24 cellular contexts compared by ENCODE assay signal in the genomic region with DNA sequence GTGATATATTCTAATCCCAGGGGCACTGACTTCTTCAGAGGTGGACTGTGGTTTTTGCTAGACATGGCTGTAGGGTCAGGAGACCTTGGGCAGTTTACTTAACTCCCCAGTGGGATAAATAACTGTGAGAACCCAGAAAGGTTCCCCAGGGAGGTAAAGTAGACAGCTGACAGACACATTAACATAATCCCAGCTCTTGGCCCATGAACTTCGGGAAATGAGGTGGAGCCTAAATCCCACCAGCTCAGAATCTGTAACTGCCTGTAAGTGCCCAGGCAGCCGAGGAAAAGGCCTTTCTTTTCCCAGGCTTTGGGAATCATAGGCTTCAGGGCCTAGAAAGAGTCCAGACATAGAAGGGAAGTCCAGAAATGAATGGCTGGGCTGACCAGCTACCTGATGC.
"Had no signal": no experiment of that assay in that cellular context is flagged by ENCODE, and none has a peak within 500 bp of the region (broad histone marks: within the 10 kb centered on the region; RNA-seq: fewer than 3 reads in every experiment).

No MANE protein-coding gene starts in this region.

- H3K36me3 ChIP-seq: lower lobe of right lung, neural progenitor cell, suprapubic skin, thoracic aorta, tibial artery, upper lobe of right lung had no signal

- H3K9me3 ChIP-seq: lower lobe of right lung, neutrophil, psoas muscle, suprapubic skin, thoracic aorta, tibial artery, upper lobe of right lung had no signal

- H3K9ac ChIP-seq: neural progenitor cell, parathyroid adenoma had no signal

- H3K79me2 ChIP-seq: parathyroid adenoma had no signal

- H3K27ac ChIP-seq: lower lobe of right lung, neural progenitor cell, neutrophil, parathyroid adenoma, psoas muscle, skin epidermis, suprapubic skin, thoracic aorta, tibial artery, upper lobe of right lung had no signal

- H3K4me2 ChIP-seq: neural progenitor cell had no signal

- H3K4me1 ChIP-seq: lower lobe of right lung, parathyroid adenoma, psoas muscle, suprapubic skin, tibial artery, upper lobe of right lung had no signal

- H3K27me3 ChIP-seq: neural progenitor cell, neutrophil, suprapubic skin, tibial artery, upper lobe of right lung had no signal

- ATAC-seq: lower lobe of right lung, natural killer cell, psoas muscle, sciatic nerve, upper lobe of right lung had no signal

- DNase-seq: hippocampal formation; lower lobe of right lung; mammary epithelial cell; mesenchymal stem cell; naive B cell; natural killer cell; nephron progenitor cell; occipital lobe; psoas muscle; stimulated activated CD4-positive, alpha-beta T cell treated with anti-CD3 and anti-CD28 coated beads, Interleukin-12 subunit alpha, Interleukin-12 subunit beta, amount 100 ng/mL, for 4 hours; stimulated activated CD4-positive, alpha-beta T cell treated with anti-CD3 and anti-CD28 coated beads, Interleukin-15, amount 100 ng/mL, for 24 hours; stimulated activated CD4-positive, alpha-beta T cell treated with anti-CD3 and anti-CD28 coated beads, Interleukin-2, amount 100 ng/mL, for 24 hours; stimulated activated CD4-positive, alpha-beta T cell treated with anti-CD3 and anti-CD28 coated beads, Interleukin-4, amount 100 ng/mL, for 1 hour; stimulated activated naive CD4-positive, alpha-beta T cell; tibial artery; trophoblast cell; upper lobe of right lung had no signal

- H3K4me3 ChIP-seq: lower lobe of right lung, neural progenitor cell, psoas muscle, skin epidermis, suprapubic skin, thoracic aorta, tibial artery, upper lobe of right lung had no signal
